In the genomic region with DNA sequence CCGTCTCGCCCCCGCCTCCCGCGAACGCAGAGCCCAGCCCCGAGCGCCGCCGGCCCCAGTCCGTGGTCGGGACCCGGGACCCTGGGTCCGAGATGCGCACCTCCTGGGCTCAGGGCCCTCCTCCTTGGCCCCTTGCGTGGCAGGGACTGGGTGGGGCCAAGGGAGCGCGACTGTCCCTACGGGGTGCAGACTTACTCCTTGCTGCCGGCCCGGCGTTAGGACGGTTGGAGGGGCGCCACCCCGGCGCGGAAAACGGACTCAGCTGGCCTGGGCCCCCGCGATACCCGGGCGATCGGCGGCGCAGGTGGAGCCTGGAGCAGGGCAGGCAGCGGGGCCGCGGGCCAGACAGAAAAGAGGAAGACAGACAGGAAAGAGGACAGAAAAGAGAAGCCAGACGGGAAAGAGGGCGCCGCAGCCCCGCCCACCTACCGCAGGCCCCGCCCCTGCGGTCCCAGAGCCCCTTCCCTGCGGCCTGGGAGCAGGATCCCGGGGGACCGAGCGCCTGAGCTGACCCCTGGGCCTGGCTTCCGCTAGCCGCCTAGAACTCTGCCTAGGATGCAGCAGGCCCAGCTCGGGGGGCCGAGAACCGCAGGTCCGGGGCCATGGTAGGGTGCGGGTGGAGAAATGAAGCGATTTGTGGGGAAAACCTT, we compare ENCODE assay signal across 8 cellular contexts. TPM values are rescaled to one million over a fixed set of nuclear protein-coding genes. Genes with fewer than 3 reads are reported as not detected.
DNase-seq lines count a peak whose midpoint lies in the region; ATAC-seq lines count a peak whose summit lies in the region.

GBGT1 (minus strand) TSS at position 356 of the 650 bp plus-strand sequence. CDS start 1,502 bp downstream, outside the sequence.

- no peaks in the 10 kb centered on the region for H3K9me3 ChIP-seq in MG63
- H3K9me3 ChIP-seq in neuron (ENCODE audit: low read length) = no peaks in the 10 kb centered on the region

- peaks cover 11% of the 10 kb centered on the region for H3K4me1 Mint-ChIP-seq in activated T-helper 1 cell treated with anti-CD3 and anti-CD28 coated beads, Interleukin-12 subunit alpha, Interleukin-12 subunit beta, Interleukin-2, Interleukin-4 antibody, amounts not matched to agents 30 ng/mL and 10 ng/mL and 1 ng/mL, durations not matched to agents 14 hours and 24 hours and 36 hours (ENCODE audit: low read depth)

- H3K36me3 ChIP-seq in MG63 = peaks cover 12% of the 10 kb centered on the region
- no peaks in the 10 kb centered on the region for H3K36me3 ChIP-seq in neuron (ENCODE audit: insufficient read depth, low read length)

- intact Hi-C loops in activated T-helper 1 cell treated with anti-CD3 and anti-CD28 coated beads, Interleukin-12 subunit alpha, Interleukin-12 subunit beta, Interleukin-2, Interleukin-4 antibody, amounts not matched to agents 30 ng/mL and 10 ng/mL and 1 ng/mL, durations not matched to agents 14 hours and 24 hours and 36 hours (cut with micrococcal nuclease) = loop anchor here (2.0 kb wide), 1 partner anchor 21 kb away; no protein-coding TSS in a partner anchor

- H3K4me1 ChIP-seq in neuron (ENCODE audit: insufficient read depth, low read length) = peaks cover 7% of the 10 kb centered on the region

- H3K36me3 Mint-ChIP-seq in activated T-helper 1 cell treated with anti-CD3 and anti-CD28 coated beads, Interleukin-12 subunit alpha, Interleukin-12 subunit beta, Interleukin-2, Interleukin-4 antibody, amounts not matched to agents 30 ng/mL and 10 ng/mL and 1 ng/mL, durations not matched to agents 14 hours and 24 hours and 36 hours (ENCODE audit: low read depth) = peaks cover 7% of the 10 kb centered on the region

- ATAC-seq in HG02884 (IDR thresholded peaks at IDR 0.05; ENCODE audit: unreplicated experiment) = no peak

- DNase-seq in SIG-M5 treated with dmso at 0.1 percent for 504 hours (lab: John Stamatoyannopoulos, UW; ENCODE audit: unreplicated experiment) (peak; percentile 72), SIG-M5 (lab: John Stamatoyannopoulos, UW) (no peak), MG63 (peak; percentile 72), globus pallidus (ENCODE audit: low spot score) (peak; percentile 48), NCI-H446 (lab: John Stamatoyannopoulos, UW) (no peak)
- DNase-seq in activated T-helper 1 cell treated with anti-CD3 and anti-CD28 coated beads, Interleukin-12 subunit alpha, Interleukin-12 subunit beta, Interleukin-2, Interleukin-4 antibody, amounts not matched to agents 30 ng/mL and 10 ng/mL and 1 ng/mL, durations not matched to agents 14 hours and 24 hours and 36 hours (ENCODE audit: low spot score) = peak; percentile 25

- H3K27me3 ChIP-seq in MG63 (no peaks in the 10 kb centered on the region), neuron (ENCODE audit: insufficient read depth, low read length) (peaks cover 28% of the 10 kb centered on the region)

- H3K4me3 Mint-ChIP-seq in activated T-helper 1 cell treated with anti-CD3 and anti-CD28 coated beads, Interleukin-12 subunit alpha, Interleukin-12 subunit beta, Interleukin-2, Interleukin-4 antibody, amounts not matched to agents 30 ng/mL and 10 ng/mL and 1 ng/mL, durations not matched to agents 14 hours and 24 hours and 36 hours = peak within 1 kb of the TSS; percentile 80

- peaks cover 7% of the 10 kb centered on the region for H3K27me3 Mint-ChIP-seq in activated T-helper 1 cell treated with anti-CD3 and anti-CD28 coated beads, Interleukin-12 subunit alpha, Interleukin-12 subunit beta, Interleukin-2, Interleukin-4 antibody, amounts not matched to agents 30 ng/mL and 10 ng/mL and 1 ng/mL, durations not matched to agents 14 hours and 24 hours and 36 hours (ENCODE audit: insufficient read depth)

- H3K4me3 ChIP-seq in MG63 = peak within 1 kb of the TSS; percentile 73
- peak within 1 kb of the TSS; percentile 37 for H3K4me3 ChIP-seq in neuron (ENCODE audit: low read length)

- no peak within 1 kb of the TSS for H3K27ac Mint-ChIP-seq in activated T-helper 1 cell treated with anti-CD3 and anti-CD28 coated beads, Interleukin-12 subunit alpha, Interleukin-12 subunit beta, Interleukin-2, Interleukin-4 antibody, amounts not matched to agents 30 ng/mL and 10 ng/mL and 1 ng/mL, durations not matched to agents 14 hours and 24 hours and 36 hours

- H3K9me3 Mint-ChIP-seq in activated T-helper 1 cell treated with anti-CD3 and anti-CD28 coated beads, Interleukin-12 subunit alpha, Interleukin-12 subunit beta, Interleukin-2, Interleukin-4 antibody, amounts not matched to agents 30 ng/mL and 10 ng/mL and 1 ng/mL, durations not matched to agents 14 hours and 24 hours and 36 hours = no peaks in the 10 kb centered on the region

- H2AFZ ChIP-seq in neuron (ENCODE audit: low read depth, low read length) = peak within 1 kb of the TSS; percentile 94

RNA-seq across cellular contexts. Expression of gene GBGT1, which starts in this region (rescaled TPM):
- total RNA-seq in MG63 (2014; rRNA removed; shearing (Covaris generic); ENCODE audit: low replicate concordance) = 7.2 and 7.6 TPM in 2 replicates
- total RNA-seq in activated T-helper 1 cell treated with anti-CD3 and anti-CD28 coated beads, Interleukin-12 subunit alpha, Interleukin-12 subunit beta, Interleukin-2, Interleukin-4 antibody, amounts not matched to agents 30 ng/mL and 10 ng/mL and 1 ng/mL, durations not matched to agents 14 hours and 24 hours and 36 hours = 8.6 and 9.4 TPM in 2 replicates

Comparison
In these comparisons a context has a peak if more than half of its experiments do, and no peak if none do; other contexts are left out.
1. DNase-seq: peak in SIG-M5 treated with dmso at 0.1 percent for 504 hours (single experiment), MG63 (single experiment), activated T-helper 1 cell treated with anti-CD3 and anti-CD28 coated beads, Interleukin-12 subunit alpha, Interleukin-12 subunit beta, Interleukin-2, Interleukin-4 antibody, amounts not matched to agents 30 ng/mL and 10 ng/mL and 1 ng/mL, durations not matched to agents 14 hours and 24 hours and 36 hours (single experiment) and globus pallidus (single experiment); none in SIG-M5 (single experiment) and NCI-H446 (0 of 2).